ENCODE assay signal across 24 cellular contexts in the genomic region with DNA sequence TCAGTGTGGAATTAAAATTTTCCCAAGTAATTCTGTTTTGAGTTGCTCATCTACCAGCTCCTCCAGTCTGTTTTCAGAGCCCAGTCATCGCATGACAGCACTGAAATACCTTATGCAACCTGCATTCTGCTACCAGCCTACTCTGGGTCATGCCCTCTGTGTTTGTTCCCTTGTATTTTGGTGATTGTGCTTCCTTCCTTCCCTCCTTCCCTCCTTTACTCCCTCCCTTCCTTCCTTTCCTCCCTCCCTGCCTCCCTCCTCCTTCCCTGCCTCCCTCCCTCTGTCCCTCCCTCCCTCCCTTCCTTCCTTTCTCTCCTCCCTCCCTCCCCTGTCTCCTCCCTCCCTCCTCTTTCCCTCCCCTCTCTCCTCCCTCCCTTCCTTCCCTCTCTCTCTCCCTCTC.
A peak's percentile ranks its signal among the peaks of the same experiment; 100 is the strongest.
DNase-seq lines count a peak whose midpoint lies in the region; ATAC-seq and TF ChIP-seq lines count a peak whose summit lies in the region.
"Had no signal": no experiment of that assay in that cellular context is flagged by ENCODE, and none has a peak within 500 bp of the region (broad histone marks: within the 10 kb centered on the region; RNA-seq: fewer than 3 reads in every experiment).

No MANE protein-coding gene starts in this region.

- DNase-seq in RWPE2 (ENCODE audit: low spot score) (no peak), fibroblast of villous mesenchyme (ENCODE audit: low read depth) (peak; percentile 10), smooth muscle cell (lab: John Stamatoyannopoulos, UW; ENCODE audit: unreplicated experiment) (no peak), iPS-NIHi11 (ENCODE audit: low spot score) (no peak)
- no peak for DNase-seq in activated CD4-positive, alpha-beta T cell treated with anti-CD3 and anti-CD28 coated beads for 1 hour
- DNase-seq: activated CD4-positive, CD25-positive, alpha-beta regulatory T cell; activated CD8-positive, alpha-beta T cell treated with anti-CD3 and anti-CD28 coated beads, Interleukin-2, amount 10 ng/mL, durations not matched to agents 7 days and 5 days; activated naive CD8-positive, alpha-beta T cell treated with anti-CD3 and anti-CD28 coated beads for 36 hours; activated T-cell treated with anti-CD3 and anti-CD28 coated beads, Interleukin-2, amount 50 U/mL, for 48 hours; dermis blood vessel endothelial cell; erythroblast; GF-D8; glutamatergic neuron; NCI-H2081; NCI-H510A treated with DMSO at 0.1 percent for 48 hours; SIG-M5; spleen; testis had no signal

- CTCF ChIA-PET in HEK293 (lab: Yijun Ruan, JAX): no interaction called here

- H3K4me2 ChIP-seq in smooth muscle cell: no peak overlapping the region
- H3K4me2 ChIP-seq: BLaER1 had no signal

- H3K9me3 ChIP-seq in HEK293 (ENCODE audit: control insufficient read depth, insufficient read depth, low read depth, low read length) (no peaks in the 10 kb centered on the region), RWPE2 (ENCODE audit: severe bottlenecking) (no peaks in the 10 kb centered on the region), smooth muscle cell (replicated peaks; ENCODE audit: low read depth) (no peaks in the 10 kb centered on the region)
- H3K9me3 ChIP-seq: BLaER1, prostate gland, testis had no signal

- 89% methylated on average over 1 of the region's 1 CpG for WGBS in smooth muscle cell (ENCODE audit: low lambda C conversion rate)

- no peak overlapping the region for H3K9ac ChIP-seq in smooth muscle cell (ENCODE audit: low read depth)
- H3K9ac ChIP-seq: BLaER1 had no signal

- POLR2A ChIA-PET in HEK293 (lab: Yijun Ruan, JAX): no interaction called here

- H3F3A ChIP-seq in smooth muscle cell (ENCODE audit: low read depth): no peaks in the 10 kb centered on the region

- ATAC-seq in RWPE2 (ENCODE audit: low read depth) (peak; percentile 78), GM21576 (IDR thresholded peaks at IDR 0.05; ENCODE audit: unreplicated experiment) (no peak)
- ATAC-seq: activated CD8-positive, alpha-beta T cell treated with anti-CD3 and anti-CD28 coated beads, Interleukin-2, amount 10 ng/mL, durations not matched to agents 7 days and 5 days; GM12878; natural killer cell treated with Interleukin-12 subunit alpha and Interleukin-12 subunit beta and Interleukin-15 and Interleukin-18, amount 100 ng/mL, for 72 hours had no signal

- peak overlapping the region; percentile 8 for H2AFZ ChIP-seq in smooth muscle cell (ENCODE audit: low read depth)

- H3K27me3 ChIP-seq in RWPE2 (ENCODE audit: insufficient read depth, poor library complexity, severe bottlenecking): no peaks in the 10 kb centered on the region
- no peaks in the 10 kb centered on the region for H3K27me3 ChIP-seq in smooth muscle cell (ENCODE audit: low read depth)
- H3K27me3 ChIP-seq: BLaER1, spleen, testis had no signal

- H3K36me3 ChIP-seq in HEK293 (ENCODE audit: control insufficient read depth in 2 of 2, insufficient read depth in 1 of 2, low read length in 2 of 2) (no peaks in the 10 kb centered on the region), RWPE2 (ENCODE audit: low read depth) (no peaks in the 10 kb centered on the region), smooth muscle cell (ENCODE audit: low read depth) (no peaks in the 10 kb centered on the region)
- H3K36me3 ChIP-seq: BLaER1, prostate gland, spleen had no signal

- no peak overlapping the region for H3K27ac ChIP-seq in HEK293 (ENCODE audit: extremely low read depth, low read depth, low read length)
- no peak overlapping the region for H3K27ac ChIP-seq in RWPE2 (ENCODE audit: poor library complexity, severe bottlenecking)
- H3K27ac ChIP-seq in smooth muscle cell (ENCODE audit: low read depth): peak overlapping the region; percentile 74
- H3K27ac ChIP-seq: BLaER1, prostate gland, spleen, testis had no signal

- H3K4me3 ChIP-seq in HEK293 (ENCODE audit: low read depth, low read length): no peak overlapping the region
- no peak overlapping the region for H3K4me3 ChIP-seq in RWPE2 (ENCODE audit: severe bottlenecking)
- no peak overlapping the region for H3K4me3 ChIP-seq in fibroblast of villous mesenchyme (ENCODE audit: low read depth, low read length)
- no peak overlapping the region for H3K4me3 ChIP-seq in smooth muscle cell
- H3K4me3 ChIP-seq: BLaER1, GM12878, prostate gland, spleen, testis had no signal

- H3K4me1 ChIP-seq in HEK293 (ENCODE audit: control insufficient read depth, insufficient read depth, low read length) (no peaks in the 10 kb centered on the region), RWPE2 (ENCODE audit: insufficient read depth, poor library complexity, severe bottlenecking) (peaks cover 5% of the 10 kb centered on the region), smooth muscle cell (ENCODE audit: low read depth) (no peaks in the 10 kb centered on the region)
- H3K4me1 ChIP-seq: BLaER1, prostate gland, spleen, testis had no signal

- TF ChIP-seq CTCF in HEK293 (tag by site-specific recombination; IDR thresholded peaks at IDR 0.05): no peak
- no peak for TF ChIP-seq CTCF in RWPE2 (IDR thresholded peaks at IDR 0.05; ENCODE audit: poor library complexity, severe bottlenecking)
- TF ChIP-seq CTCF in fibroblast of villous mesenchyme (IDR thresholded peaks at IDR 0.05; ENCODE audit: insufficient read depth, low read depth, low read length): no peak
- TF ChIP-seq CTCF in smooth muscle cell (IDR thresholded peaks at IDR 0.05; ENCODE audit: borderline replicate concordance, insufficient read depth, poor library complexity, severe bottlenecking): no peak

- no peaks in the 10 kb centered on the region for H3K79me2 ChIP-seq in smooth muscle cell (ENCODE audit: low read depth)

- no peaks in the 10 kb centered on the region for H4K20me1 ChIP-seq in smooth muscle cell (ENCODE audit: low read depth)
- H4K20me1 ChIP-seq: BLaER1 had no signal

TF ChIP-seq in HEK293, 187 proteins besides CTCF, POLR2A, EP300 and RAD21 (continues in another document):
- TF ChIP-seq ZNF792 (tag by site-specific recombination; IDR thresholded peaks at IDR 0.05): no peak
- TF ChIP-seq ZNF76 (tag by site-specific recombination; IDR thresholded peaks at IDR 0.05; ENCODE audit: borderline replicate concordance, low read depth): no peak
- no peak for TF ChIP-seq ZNF214 (tag by site-specific recombination; IDR thresholded peaks at IDR 0.05; ENCODE audit: borderline replicate concordance)
- peak; percentile 87 for TF ChIP-seq WT1 (tag by site-specific recombination; IDR thresholded peaks at IDR 0.05)
- TF ChIP-seq, protein P1, sequence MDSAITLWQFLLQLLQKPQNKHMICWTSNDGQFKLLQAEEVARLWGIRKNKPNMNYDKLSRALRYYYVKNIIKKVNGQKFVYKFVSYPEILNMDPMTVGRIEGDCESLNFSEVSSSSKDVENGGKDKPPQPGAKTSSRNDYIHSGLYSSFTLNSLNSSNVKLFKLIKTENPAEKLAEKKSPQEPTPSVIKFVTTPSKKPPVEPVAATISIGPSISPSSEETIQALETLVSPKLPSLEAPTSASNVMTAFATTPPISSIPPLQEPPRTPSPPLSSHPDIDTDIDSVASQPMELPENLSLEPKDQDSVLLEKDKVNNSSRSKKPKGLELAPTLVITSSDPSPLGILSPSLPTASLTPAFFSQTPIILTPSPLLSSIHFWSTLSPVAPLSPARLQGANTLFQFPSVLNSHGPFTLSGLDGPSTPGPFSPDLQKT (IDR thresholded peaks at IDR 0.05; ENCODE audit: borderline replicate concordance, low read depth, low read length): no peak
- no peak for TF ChIP-seq ZBTB10 (tag by site-specific recombination; IDR thresholded peaks at IDR 0.05)
- TF ChIP-seq, protein P2, sequence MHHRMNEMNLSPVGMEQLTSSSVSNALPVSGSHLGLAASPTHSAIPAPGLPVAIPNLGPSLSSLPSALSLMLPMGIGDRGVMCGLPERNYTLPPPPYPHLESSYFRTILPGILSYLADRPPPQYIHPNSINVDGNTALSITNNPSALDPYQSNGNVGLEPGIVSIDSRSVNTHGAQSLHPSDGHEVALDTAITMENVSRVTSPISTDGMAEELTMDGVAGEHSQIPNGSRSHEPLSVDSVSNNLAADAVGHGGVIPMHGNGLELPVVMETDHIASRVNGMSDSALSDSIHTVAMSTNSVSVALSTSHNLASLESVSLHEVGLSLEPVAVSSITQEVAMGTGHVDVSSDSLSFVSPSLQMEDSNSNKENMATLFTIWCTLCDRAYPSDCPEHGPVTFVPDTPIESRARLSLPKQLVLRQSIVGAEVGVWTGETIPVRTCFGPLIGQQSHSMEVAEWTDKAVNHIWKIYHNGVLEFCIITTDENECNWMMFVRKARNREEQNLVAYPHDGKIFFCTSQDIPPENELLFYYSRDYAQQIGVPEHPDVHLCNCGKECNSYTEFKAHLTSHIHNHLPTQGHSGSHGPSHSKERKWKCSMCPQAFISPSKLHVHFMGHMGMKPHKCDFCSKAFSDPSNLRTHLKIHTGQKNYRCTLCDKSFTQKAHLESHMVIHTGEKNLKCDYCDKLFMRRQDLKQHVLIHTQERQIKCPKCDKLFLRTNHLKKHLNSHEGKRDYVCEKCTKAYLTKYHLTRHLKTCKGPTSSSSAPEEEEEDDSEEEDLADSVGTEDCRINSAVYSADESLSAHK (tag by site-specific recombination; IDR thresholded peaks at IDR 0.05): no peak
- TF ChIP-seq ZNF157 (tag by site-specific recombination; IDR thresholded peaks at IDR 0.05): no peak
- TF ChIP-seq ZNF623 (tag by site-specific recombination; IDR thresholded peaks at IDR 0.05): no peak
